In genomic region chr10:80411681-80412230, GRCh38 we compare ENCODE assay signal across 1 cellular context.
TF ChIP-seq lines count a peak whose summit lies in the region.

No MANE protein-coding gene starts in this region.

TF ChIP-seq in K562, 482 proteins besides CTCF, POLR2A, EP300 and RAD21:
- no peak for TF ChIP-seq ZNF146 (CRISPR knock-in tag; IDR thresholded peaks at IDR 0.05; ENCODE audit: unreplicated experiment)
- TF ChIP-seq ZNF316 (IDR thresholded peaks at IDR 0.05): 0 out of 2 replicates have a peak, but pooled peaks have one; percentile 6
- TF ChIP-seq, protein P1, sequence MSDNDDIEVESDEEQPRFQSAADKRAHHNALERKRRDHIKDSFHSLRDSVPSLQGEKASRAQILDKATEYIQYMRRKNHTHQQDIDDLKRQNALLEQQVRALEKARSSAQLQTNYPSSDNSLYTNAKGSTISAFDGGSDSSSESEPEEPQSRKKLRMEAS (CRISPR knock-in tag; IDR thresholded peaks at IDR 0.05): no peak
- no peak for TF ChIP-seq XRCC3 (IDR thresholded peaks at IDR 0.05)
- TF ChIP-seq MLX (CRISPR knock-in tag; conservative IDR thresholded peaks at IDR 0.05): no peak
- TF ChIP-seq, protein P2, sequence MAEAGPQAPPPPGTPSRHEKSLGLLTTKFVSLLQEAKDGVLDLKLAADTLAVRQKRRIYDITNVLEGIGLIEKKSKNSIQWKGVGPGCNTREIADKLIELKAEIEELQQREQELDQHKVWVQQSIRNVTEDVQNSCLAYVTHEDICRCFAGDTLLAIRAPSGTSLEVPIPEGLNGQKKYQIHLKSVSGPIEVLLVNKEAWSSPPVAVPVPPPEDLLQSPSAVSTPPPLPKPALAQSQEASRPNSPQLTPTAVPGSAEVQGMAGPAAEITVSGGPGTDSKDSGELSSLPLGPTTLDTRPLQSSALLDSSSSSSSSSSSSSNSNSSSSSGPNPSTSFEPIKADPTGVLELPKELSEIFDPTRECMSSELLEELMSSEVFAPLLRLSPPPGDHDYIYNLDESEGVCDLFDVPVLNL (CRISPR knock-in tag; IDR thresholded peaks at IDR 0.05; ENCODE audit: low read depth): no peak
TF ChIP-seq in K562: peak in this region for 1.
